ENCODE assay signal across 8 cellular contexts in genomic region chr11:31509017-31509411, GRCh38. TPM values are rescaled to one million over a fixed set of nuclear protein-coding genes. Genes with fewer than 3 reads are reported as not detected.
DNase-seq lines count a peak whose midpoint lies in the region; ATAC-seq and TF ChIP-seq lines count a peak whose summit lies in the region.

No MANE protein-coding gene starts in this region.

- H3K4me1 ChIP-seq in HUES6 (ENCODE audit: control insufficient read depth, insufficient read depth, low read length) (peaks cover 9% of the 10 kb centered on the region; the same call in 1 of the 2 replicates), liver (ENCODE audit: control insufficient read depth in 4 of 4, insufficient read depth in 4 of 4, low read length in 3 of 4) (peaks cover 0 to 29% (median 6%) of the 10 kb centered on the region in 4 donors), upper lobe of left lung (peaks cover 11 to 31% (median 24%) of the 10 kb centered on the region in 4 donors)

- no peaks in the 10 kb centered on the region for H3K9me3 ChIP-seq in HUES6 (ENCODE audit: control insufficient read depth, insufficient read depth, low read depth, low read length)
- no peaks in the 10 kb centered on the region for H3K9me3 ChIP-seq in liver (ENCODE audit: control insufficient read depth in 4 of 4, low read length in 3 of 4)
- no peaks in the 10 kb centered on the region for H3K9me3 ChIP-seq in upper lobe of left lung

- under 1% methylated on average over 8 of the region's 8 CpGs for WGBS in liver
- 1 to 2% methylated on average over 8 of the region's 8 CpGs for WGBS in upper lobe of left lung, 2 donors

- TF ChIP-seq CTCF in astrocyte of the spinal cord (IDR thresholded peaks at IDR 0.05; ENCODE audit: low read depth, low read length) (no peak), liver (IDR thresholded peaks at IDR 0.05; ENCODE audit: low read depth, low read length, missing input control) (no peak), upper lobe of left lung (IDR thresholded peaks at IDR 0.05) (no peak)

- ATAC-seq in GM19455 (IDR thresholded peaks at IDR 0.05; ENCODE audit: unreplicated experiment) (peak; percentile 5), upper lobe of left lung (ENCODE audit: low FRiP score in 2 of 2) (peak; percentile 7 to 9)

- H3K36me3 ChIP-seq in HUES6 (ENCODE audit: control insufficient read depth, insufficient read depth, low read length) (peaks cover 14% of the 10 kb centered on the region), liver (ENCODE audit: control insufficient read depth in 4 of 4, insufficient read depth in 3 of 4, low read depth in 1 of 4, low read length in 3 of 4) (no peaks in the 10 kb centered on the region), upper lobe of left lung (peaks cover 0 to 8% (median 0%) of the 10 kb centered on the region in 4 donors)

- H3K4me3 ChIP-seq in HUES6 (ENCODE audit: low read depth, low read length) (peak overlapping the region; percentile 83), astrocyte of the spinal cord (ENCODE audit: low read depth, low read length) (peak overlapping the region; percentile 91), liver (ENCODE audit: low read depth in 1 of 3, low read length in 3 of 3) (peak overlapping the region; percentile 93 to 96 (median 94)), upper lobe of left lung (peak overlapping the region; percentile 68 to 89 (median 78))

- no peak for TF ChIP-seq POLR2A in upper lobe of left lung (IDR thresholded peaks at IDR 0.05)

- no peak for TF ChIP-seq EP300 in upper lobe of left lung (IDR thresholded peaks at IDR 0.05)

- in situ Hi-C loops in astrocyte of the spinal cord (cut with HindIII; ENCODE audit: low sequenced_read_pairs), result no loop called here

- DNase-seq in DMS 273 treated with DMSO at 0.1 percent for 48 hours (lab: John Stamatoyannopoulos, UW) (peak; percentile 29), astrocyte of the spinal cord (ENCODE audit: low read depth, low spot score) (no peak), upper lobe of left lung (no peak), A172 (ENCODE audit: low spot score) (no peak), kidney tubule cell (ENCODE audit: low spot score) (no peak)

- no peaks in the 10 kb centered on the region for H3K27me3 ChIP-seq in HUES6 (ENCODE audit: control insufficient read depth, insufficient read depth, low read length)
- no peaks in the 10 kb centered on the region for H3K27me3 ChIP-seq in liver (ENCODE audit: control insufficient read depth in 4 of 4, insufficient read depth in 4 of 4, low read length in 3 of 4)
- no peaks in the 10 kb centered on the region for H3K27me3 ChIP-seq in upper lobe of left lung

- TF ChIP-seq RAD21 in liver (IDR thresholded peaks at IDR 0.05), result no peak

- H3K27ac ChIP-seq in HUES6 (ENCODE audit: low read depth, low read length) (no peak overlapping the region), liver (ENCODE audit: low read depth in 1 of 2, low read length in 2 of 2) (peak overlapping the region; percentile 74 to 77), upper lobe of left lung (peak overlapping the region; percentile 78 to 91 (median 88))

- H3K9ac ChIP-seq in HUES6 (ENCODE audit: low read length) (peak overlapping the region; percentile 82), liver (ENCODE audit: low read depth in 1 of 2, low read length in 2 of 2) (peak overlapping the region; percentile 89 to 98)

TF ChIP-seq in liver, 16 proteins besides CTCF, POLR2A, EP300 and RAD21:
- TF ChIP-seq HNF4A (conservative IDR thresholded peaks at IDR 0.05) (no peak), EGR1 (IDR thresholded peaks at IDR 0.05; ENCODE audit: low read depth in 2 of 2) (no peak), FOXA2 (IDR thresholded peaks at IDR 0.05) (no peak), JUND (IDR thresholded peaks at IDR 0.05) (no peak), SP1 (IDR thresholded peaks at IDR 0.05) (no peak), NR2F2 (IDR thresholded peaks at IDR 0.05) (no peak), FOXA1 (IDR thresholded peaks at IDR 0.05) (no peak)
- TF ChIP-seq, protein P1, sequence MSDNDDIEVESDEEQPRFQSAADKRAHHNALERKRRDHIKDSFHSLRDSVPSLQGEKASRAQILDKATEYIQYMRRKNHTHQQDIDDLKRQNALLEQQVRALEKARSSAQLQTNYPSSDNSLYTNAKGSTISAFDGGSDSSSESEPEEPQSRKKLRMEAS (IDR thresholded peaks at IDR 0.05), result no peak
- TF ChIP-seq, protein P2, sequence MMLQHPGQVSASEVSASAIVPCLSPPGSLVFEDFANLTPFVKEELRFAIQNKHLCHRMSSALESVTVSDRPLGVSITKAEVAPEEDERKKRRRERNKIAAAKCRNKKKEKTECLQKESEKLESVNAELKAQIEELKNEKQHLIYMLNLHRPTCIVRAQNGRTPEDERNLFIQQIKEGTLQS (IDR thresholded peaks at IDR 0.05), result no peak
- TF ChIP-seq, protein P3, sequence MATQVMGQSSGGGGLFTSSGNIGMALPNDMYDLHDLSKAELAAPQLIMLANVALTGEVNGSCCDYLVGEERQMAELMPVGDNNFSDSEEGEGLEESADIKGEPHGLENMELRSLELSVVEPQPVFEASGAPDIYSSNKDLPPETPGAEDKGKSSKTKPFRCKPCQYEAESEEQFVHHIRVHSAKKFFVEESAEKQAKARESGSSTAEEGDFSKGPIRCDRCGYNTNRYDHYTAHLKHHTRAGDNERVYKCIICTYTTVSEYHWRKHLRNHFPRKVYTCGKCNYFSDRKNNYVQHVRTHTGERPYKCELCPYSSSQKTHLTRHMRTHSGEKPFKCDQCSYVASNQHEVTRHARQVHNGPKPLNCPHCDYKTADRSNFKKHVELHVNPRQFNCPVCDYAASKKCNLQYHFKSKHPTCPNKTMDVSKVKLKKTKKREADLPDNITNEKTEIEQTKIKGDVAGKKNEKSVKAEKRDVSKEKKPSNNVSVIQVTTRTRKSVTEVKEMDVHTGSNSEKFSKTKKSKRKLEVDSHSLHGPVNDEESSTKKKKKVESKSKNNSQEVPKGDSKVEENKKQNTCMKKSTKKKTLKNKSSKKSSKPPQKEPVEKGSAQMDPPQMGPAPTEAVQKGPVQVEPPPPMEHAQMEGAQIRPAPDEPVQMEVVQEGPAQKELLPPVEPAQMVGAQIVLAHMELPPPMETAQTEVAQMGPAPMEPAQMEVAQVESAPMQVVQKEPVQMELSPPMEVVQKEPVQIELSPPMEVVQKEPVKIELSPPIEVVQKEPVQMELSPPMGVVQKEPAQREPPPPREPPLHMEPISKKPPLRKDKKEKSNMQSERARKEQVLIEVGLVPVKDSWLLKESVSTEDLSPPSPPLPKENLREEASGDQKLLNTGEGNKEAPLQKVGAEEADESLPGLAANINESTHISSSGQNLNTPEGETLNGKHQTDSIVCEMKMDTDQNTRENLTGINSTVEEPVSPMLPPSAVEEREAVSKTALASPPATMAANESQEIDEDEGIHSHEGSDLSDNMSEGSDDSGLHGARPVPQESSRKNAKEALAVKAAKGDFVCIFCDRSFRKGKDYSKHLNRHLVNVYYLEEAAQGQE (IDR thresholded peaks at IDR 0.05), result no peak

RNA-seq across cellular contexts. Expression of gene IMMP1L, which starts 0.4 kb away (rescaled TPM):
- total RNA-seq in liver, result 10 to 100 TPM in 1 of 2 donors, 1 to 10 TPM in 1; 10.0 to 28.1 TPM
- polyA plus RNA-seq in liver, result 10 to 100 TPM in 1 of 2 donors, 1 to 10 TPM in 1; 8.2 to 20.4 TPM
- total RNA-seq in upper lobe of left lung, result 10 to 100 TPM in 4 of 6 donors, 1 to 10 TPM in 2; 2.9 to 38.2 (median 14.2) TPM
- 17.5 and 91.2 TPM in 2 replicates for total RNA-seq in A172 (2014; rRNA removed; shearing (Covaris generic))

RNA-seq across cellular contexts. Expression of gene ELP4, which starts 0.6 kb away (rescaled TPM):
- 10 to 100 TPM; 16.1 to 18.8 TPM for total RNA-seq in liver
- 1 to 10 TPM; 6.0 to 8.8 TPM for polyA plus RNA-seq in liver
- 10 to 100 TPM in 5 of 6 donors, 1 to 10 TPM in 1; 6.3 to 34.7 (median 18.6) TPM for total RNA-seq in upper lobe of left lung
- total RNA-seq in A172 (2014; rRNA removed; shearing (Covaris generic)), result 32.4 and 33.0 TPM in 2 replicates
